In genomic region chr2:210271300-210271699, GRCh38 we compare ENCODE assay signal across 11 cellular contexts. TPM values are rescaled to one million over a fixed set of nuclear protein-coding genes. Genes with fewer than 3 reads are reported as not detected.
"Had no signal": no experiment of that assay in that cellular context is flagged by ENCODE, and none has a peak within 500 bp of the region (broad histone marks: within the 10 kb centered on the region; RNA-seq: fewer than 3 reads in every experiment).

No MANE protein-coding gene starts in this region.

- H3K27ac Mint-ChIP-seq: GM23338, HFFc6, IgD-negative memory B cell had no signal

- H3K4me3 ChIP-seq: GM23338, HAP-1 had no signal

- H3K4me1 Mint-ChIP-seq: GM23338, IgD-negative memory B cell had no signal

- H3K27ac ChIP-seq: HL-60 had no signal

- H3K9me3 Mint-ChIP-seq: GM23338, IgD-negative memory B cell had no signal

- ATAC-seq: GM23338, HCT116 had no signal

- H3K4me3 Mint-ChIP-seq: GM23338, HFFc6, IgD-negative memory B cell had no signal

- H3K36me3 Mint-ChIP-seq: IgD-negative memory B cell had no signal

- H3K36me3 ChIP-seq: HAP-1 had no signal

- H3K9me3 ChIP-seq: HAP-1 had no signal

- H3K4me1 ChIP-seq: HAP-1 had no signal

- DNase-seq: H7, HFFc6, Kasumi-1, KG1 had no signal

- H3K4me2 ChIP-seq: GM23338 had no signal

RNA-seq across cellular contexts. Expression of gene MYL1, which starts 43.7 kb away (rescaled TPM):
- total RNA-seq: GM23338, H4, H7, HFFc6, HT1080 had no signal
- polyA plus RNA-seq: GM23338, IgD-negative memory B cell had no signal

RNA-seq across cellular contexts. Expression of gene ACADL, which starts 46.1 kb away (rescaled TPM):
- total RNA-seq: GM23338, H7, HFFc6, HT1080 had no signal
- polyA plus RNA-seq: IgD-negative memory B cell had no signal
